ENCODE assay signal across 10 cellular contexts in genomic region chr10:7492660-7493046, GRCh38.
DNase-seq lines count a peak whose midpoint lies in the region; ATAC-seq and TF ChIP-seq lines count a peak whose summit lies in the region.
"Had no signal": no experiment of that assay in that cellular context is flagged by ENCODE, and none has a peak within 500 bp of the region (broad histone marks: within the 10 kb centered on the region; RNA-seq: fewer than 3 reads in every experiment).

No MANE protein-coding gene starts in this region.

- H3K27me3 Mint-ChIP-seq in naive thymus-derived CD8-positive, alpha-beta T cell, result no peaks in the 10 kb centered on the region

- H3K9me3 ChIP-seq in stomach, result no peaks in the 10 kb centered on the region

- peak; percentile 41 to 48 for ATAC-seq in activated CD4-positive, CD25-positive, alpha-beta regulatory T cell treated with anti-CD3 and anti-CD28 coated beads, Interleukin-2, amount 50 U/mL, for 24 hours
- ATAC-seq in GM21528 (IDR thresholded peaks at IDR 0.05; ENCODE audit: low FRiP score, unreplicated experiment) (peak; percentile 25), HG03439 (IDR thresholded peaks at IDR 0.05; ENCODE audit: unreplicated experiment) (peak; percentile 20)
- no peak for ATAC-seq in naive thymus-derived CD8-positive, alpha-beta T cell

- POLR2A ChIA-PET in naive thymus-derived CD8-positive, alpha-beta T cell (lab: Charles Lee), result interaction anchor here (0.6 to 3.9 kb wide), 6 partner anchors 8 to 205 kb away, joined by 3 to 28 read pairs (median 4); no protein-coding TSS in a partner anchor

- H3K27me3 ChIP-seq in stomach, result peaks cover 0 to 10% (median 0%) of the 10 kb centered on the region in 3 donors

- peaks cover 0 to 6% (median 0%) of the 10 kb centered on the region in 9 donors for H3K9me3 Mint-ChIP-seq in naive thymus-derived CD8-positive, alpha-beta T cell

- no peak overlapping the region for H3K27ac ChIP-seq in stomach

- H3K27ac Mint-ChIP-seq in naive thymus-derived CD8-positive, alpha-beta T cell, result peak overlapping the region in 7 of 10 donors; percentile 3 to 79 (median 49)
- H3K27ac Mint-ChIP-seq: mesothelial cell of epicardium had no signal

- DNase-seq in activated CD4-positive, CD25-positive, alpha-beta regulatory T cell treated with anti-CD3 and anti-CD28 coated beads, Interleukin-2, amount 50 U/mL, for 72 hours, result no peak
- DNase-seq in naive thymus-derived CD8-positive, alpha-beta T cell, result no peak
- DNase-seq in stomach, result no peak
- DNase-seq in nucleus accumbens (lab: John Stamatoyannopoulos, UW), result no peak
- no peak for DNase-seq in NCI-H2227 treated with DMSO at 0.1 percent for 48 hours (lab: John Stamatoyannopoulos, UW)
- DNase-seq: activated naive CD4-positive, alpha-beta T cell had no signal

- intact Hi-C loops in stomach (cut with DNase I; ENCODE audit: low total_unique reads), result no loop called here

- peaks cover 0 to 14% (median 5%) of the 10 kb centered on the region in 4 donors for H3K4me1 ChIP-seq in stomach

- H3K4me3 Mint-ChIP-seq in naive thymus-derived CD8-positive, alpha-beta T cell, result peak overlapping the region in 6 of 10 donors; percentile 1 to 30 (median 12)
- H3K4me3 Mint-ChIP-seq: mesothelial cell of epicardium had no signal

- H3K36me3 Mint-ChIP-seq in naive thymus-derived CD8-positive, alpha-beta T cell, result peaks cover 0 to 7% (median 0%) of the 10 kb centered on the region in 3 donors
- H3K36me3 Mint-ChIP-seq: mesothelial cell of epicardium had no signal

- WGBS in stomach, 5 donors, result 67 to 76% (median 73%) methylated on average over 4 of the region's 4 CpGs

- TF ChIP-seq POLR2A in stomach (IDR thresholded peaks at IDR 0.05), result no peak

- no peaks in the 10 kb centered on the region for H3K36me3 ChIP-seq in stomach

- H3K4me1 Mint-ChIP-seq in naive thymus-derived CD8-positive, alpha-beta T cell, result peaks cover 35 to 68% (median 59%) of the 10 kb centered on the region in 4 donors

- TF ChIP-seq CTCF in stomach (IDR thresholded peaks at IDR 0.05), result no peak

- TF ChIP-seq EP300 in stomach (IDR thresholded peaks at IDR 0.05), result no peak

- no peak overlapping the region for H3K4me3 ChIP-seq in stomach

Comparison
In these comparisons a context has a peak if more than half of its experiments do, and no peak if none do; other contexts are left out.
1. ATAC-seq: peak in activated CD4-positive, CD25-positive, alpha-beta regulatory T cell treated with anti-CD3 and anti-CD28 coated beads, Interleukin-2, amount 50 U/mL, for 24 hours (2 of 2), GM21528 (single experiment) and HG03439 (single experiment); none in naive thymus-derived CD8-positive, alpha-beta T cell (0 of 2).